Comparison of ENCODE assay signal across 8 cellular contexts in the genomic region with DNA sequence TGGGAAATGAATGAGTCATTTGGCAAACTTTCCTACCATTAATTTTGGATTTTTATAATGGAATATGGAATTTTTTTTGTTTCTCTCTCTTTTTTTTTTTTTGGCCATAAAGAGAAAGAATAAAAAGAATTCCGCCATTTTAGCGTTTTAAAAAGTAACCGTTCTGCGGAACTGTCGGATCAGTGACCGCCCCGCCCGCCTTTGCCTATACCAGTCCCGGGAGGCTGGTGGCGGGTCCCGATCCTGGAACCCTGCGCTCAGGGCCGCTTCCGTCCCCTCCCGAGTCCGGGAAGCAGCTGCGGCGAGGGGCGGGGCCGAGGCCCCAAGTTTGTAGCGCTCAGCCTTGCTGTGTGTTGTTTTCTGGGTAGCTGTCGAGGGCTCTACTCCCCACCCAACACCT. TPM values are rescaled to one million over a fixed set of nuclear protein-coding genes. Genes with fewer than 3 reads are reported as not detected.
DNase-seq lines count a peak whose midpoint lies in the region; ATAC-seq, FAIRE-seq and TF ChIP-seq lines count a peak whose summit lies in the region.

No MANE protein-coding gene starts in this region.

- intact Hi-C loops in colonic mucosa (cut with DNase I) = no loop called here
- intact Hi-C loops in lower leg skin (cut with DNase I; ENCODE audit: low total_unique reads) = no loop called here

- H3K4me2 ChIP-seq in A549 = peak overlapping the region; percentile 76

- peak in 1 of 2 experiments; percentile 42; a peak in 3 of 6 replicates for ATAC-seq in A549

- no peak for TF ChIP-seq EP300 in A549 (IDR thresholded peaks at IDR 0.05)

- peaks cover 11% of the 10 kb centered on the region for H3K27me3 ChIP-seq in HL-60 (ENCODE audit: insufficient read depth, poor library complexity, severe bottlenecking)
- H3K27me3 ChIP-seq in colonic mucosa = peaks cover 12% of the 10 kb centered on the region
- H3K27me3 ChIP-seq in mucosa of rectum (ENCODE audit: control insufficient read depth in 2 of 2, insufficient read depth in 2 of 2, low read length in 2 of 2) = peaks cover 6 to 9% of the 10 kb centered on the region in 2 donors

- H3K4me3 ChIP-seq in A549 = peak overlapping the region; percentile 58
- H3K4me3 ChIP-seq in HL-60 (replicated peaks; ENCODE audit: insufficient read depth, low read length) = peak overlapping the region; percentile 56
- peak overlapping the region; percentile 67 for H3K4me3 ChIP-seq in colonic mucosa
- H3K4me3 ChIP-seq in mucosa of rectum (ENCODE audit: low read length in 2 of 2) = peak overlapping the region; percentile 67 to 68
- no peak overlapping the region for H3K4me3 ChIP-seq in lower leg skin (ENCODE audit: low read depth, poor library complexity, severe bottlenecking)

- WGBS in A549 (ENCODE audit: missing lambda C conversion rate) = 36% methylated on average over 22 of the region's 22 CpGs
- WGBS in lower leg skin, 2 donors = 7 to 9% methylated on average over 15 to 22 of the region's 22 CpGs

- no peak for TF ChIP-seq RAD21 in A549 (conservative IDR thresholded peaks at IDR 0.05 in 1 of 2, IDR thresholded peaks at IDR 0.05 in 1 of 2)

- H3K9me3 ChIP-seq in A549 = no peaks in the 10 kb centered on the region
- H3K9me3 ChIP-seq in colonic mucosa = no peaks in the 10 kb centered on the region
- no peaks in the 10 kb centered on the region for H3K9me3 ChIP-seq in mucosa of rectum (ENCODE audit: control insufficient read depth in 2 of 2, low read length in 2 of 2)

- no peak for FAIRE-seq in A549 (lab: Jason Lieb, UNC)

- H3K4me1 ChIP-seq in A549 = peaks cover 6% of the 10 kb centered on the region; the same call in 1 of the 3 replicates
- H3K4me1 ChIP-seq in colonic mucosa = no peaks in the 10 kb centered on the region
- H3K4me1 ChIP-seq in mucosa of rectum (ENCODE audit: control insufficient read depth in 2 of 2, insufficient read depth in 2 of 2, low read length in 2 of 2) = peaks cover under 1 to 6% of the 10 kb centered on the region in 2 donors

- no peak for TF ChIP-seq POLR2A in A549 (IDR thresholded peaks at IDR 0.05; ENCODE audit: low read length)
- TF ChIP-seq POLR2A in lower leg skin (IDR thresholded peaks at IDR 0.05) = no peak

- H3K27ac ChIP-seq in A549 (peak overlapping the region; percentile 73 to 92), HL-60 (replicated peaks) (no peak overlapping the region), colonic mucosa (no peak overlapping the region), mucosa of rectum (ENCODE audit: low read depth in 2 of 2, low read length in 2 of 2) (no peak overlapping the region), substantia nigra (ENCODE audit: low read depth, low read length, poor library complexity, severe bottlenecking) (no peak overlapping the region)

- POLR2A ChIA-PET in A549 (lab: Yijun Ruan, JAX) = interaction anchor here (0.8 to 1.4 kb wide), 2 partner anchors 50 to 51 kb away, joined by 6 to 11 read pairs; partner anchors contain the start of gene SRSF6

- H3K36me3 ChIP-seq in colonic mucosa (no peaks in the 10 kb centered on the region), mucosa of rectum (ENCODE audit: control insufficient read depth in 2 of 2, insufficient read depth in 2 of 2, low read length in 2 of 2) (no peaks in the 10 kb centered on the region)

- TF ChIP-seq CTCF in A549 (IDR thresholded peaks at IDR 0.05) (no peak), HL-60 (IDR thresholded peaks at IDR 0.05; ENCODE audit: insufficient read depth, low read length) (no peak), colonic mucosa (IDR thresholded peaks at IDR 0.05) (no peak), lower leg skin (IDR thresholded peaks at IDR 0.05) (no peak)

- H3K9ac ChIP-seq in colonic mucosa (ENCODE audit: low read depth in 2 of 2, low read length in 2 of 2) (peak overlapping the region; percentile 19 to 35), mucosa of rectum (ENCODE audit: low read depth in 1 of 2, low read length in 2 of 2) (peak overlapping the region in 1 of 2 donors; percentile 48)

- peak in 1 of 2 experiments; percentile 21 for DNase-seq in A549 (ENCODE audit: low read depth in 1 of 2, low spot score in 1 of 2)
- DNase-seq in HL-60 (ENCODE audit: low read depth in 1 of 2, low spot score in 1 of 2) = no peak
- peak; percentile 30 for DNase-seq in colonic mucosa
- DNase-seq in cerebellum (ENCODE audit: low spot score) = no peak
- DNase-seq in NCI-H1694 (lab: John Stamatoyannopoulos, UW) = no peak
- no peak for DNase-seq in substantia nigra (lab: John Stamatoyannopoulos, UW)
- DNase-seq in lower leg skin (ENCODE audit: low spot score in 2 of 2) = no peak

- CTCF ChIA-PET in A549 (lab: Yijun Ruan, JAX) = interaction anchor here (0.6 to 2.4 kb wide), 3 partner anchors 10 to 30 kb away, joined by 3 to 13 read pairs (median 3); no protein-coding TSS in a partner anchor

TF ChIP-seq in A549, 52 proteins besides CTCF, POLR2A, EP300 and RAD21 (continues in another document):
- TF ChIP-seq HES2 (IDR thresholded peaks at IDR 0.05) = no peak
- no peak for TF ChIP-seq ESRRA (IDR thresholded peaks at IDR 0.05; ENCODE audit: borderline replicate concordance, low read length)
- TF ChIP-seq, protein P1, sequence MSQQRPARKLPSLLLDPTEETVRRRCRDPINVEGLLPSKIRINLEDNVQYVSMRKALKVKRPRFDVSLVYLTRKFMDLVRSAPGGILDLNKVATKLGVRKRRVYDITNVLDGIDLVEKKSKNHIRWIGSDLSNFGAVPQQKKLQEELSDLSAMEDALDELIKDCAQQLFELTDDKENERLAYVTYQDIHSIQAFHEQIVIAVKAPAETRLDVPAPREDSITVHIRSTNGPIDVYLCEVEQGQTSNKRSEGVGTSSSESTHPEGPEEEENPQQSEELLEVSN (IDR thresholded peaks at IDR 0.05; ENCODE audit: borderline replicate concordance, low read depth) = no peak
- no peak for TF ChIP-seq CBX8 (IDR thresholded peaks at IDR 0.05)
- TF ChIP-seq FOXS1 (CRISPR knock-in tag; IDR thresholded peaks at IDR 0.05) = no peak
- TF ChIP-seq CEBPB (IDR thresholded peaks at IDR 0.05) = no peak
- no peak for TF ChIP-seq TFCP2L1 (CRISPR knock-in tag; IDR thresholded peaks at IDR 0.05)
- no peak for TF ChIP-seq JUNB (IDR thresholded peaks at IDR 0.05)
- TF ChIP-seq TP53 (CRISPR knock-in tag; IDR thresholded peaks at IDR 0.05) = no peak
- no peak for TF ChIP-seq FOSB (CRISPR knock-in tag; IDR thresholded peaks at IDR 0.05)
- TF ChIP-seq, protein P2, sequence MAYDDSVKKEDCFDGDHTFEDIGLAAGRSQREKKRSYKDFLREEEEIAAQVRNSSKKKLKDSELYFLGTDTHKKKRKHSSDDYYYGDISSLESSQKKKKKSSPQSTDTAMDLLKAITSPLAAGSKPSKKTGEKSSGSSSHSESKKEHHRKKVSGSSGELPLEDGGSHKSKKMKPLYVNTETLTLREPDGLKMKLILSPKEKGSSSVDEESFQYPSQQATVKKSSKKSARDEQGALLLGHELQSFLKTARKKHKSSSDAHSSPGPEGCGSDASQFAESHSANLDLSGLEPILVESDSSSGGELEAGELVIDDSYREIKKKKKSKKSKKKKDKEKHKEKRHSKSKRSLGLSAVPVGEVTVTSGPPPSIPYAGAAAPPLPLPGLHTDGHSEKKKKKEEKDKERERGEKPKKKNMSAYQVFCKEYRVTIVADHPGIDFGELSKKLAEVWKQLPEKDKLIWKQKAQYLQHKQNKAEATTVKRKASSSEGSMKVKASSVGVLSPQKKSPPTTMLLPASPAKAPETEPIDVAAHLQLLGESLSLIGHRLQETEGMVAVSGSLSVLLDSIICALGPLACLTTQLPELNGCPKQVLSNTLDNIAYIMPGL (CRISPR knock-in tag; IDR thresholded peaks at IDR 0.05; ENCODE audit: borderline replicate concordance) = no peak
- TF ChIP-seq, protein P3, sequence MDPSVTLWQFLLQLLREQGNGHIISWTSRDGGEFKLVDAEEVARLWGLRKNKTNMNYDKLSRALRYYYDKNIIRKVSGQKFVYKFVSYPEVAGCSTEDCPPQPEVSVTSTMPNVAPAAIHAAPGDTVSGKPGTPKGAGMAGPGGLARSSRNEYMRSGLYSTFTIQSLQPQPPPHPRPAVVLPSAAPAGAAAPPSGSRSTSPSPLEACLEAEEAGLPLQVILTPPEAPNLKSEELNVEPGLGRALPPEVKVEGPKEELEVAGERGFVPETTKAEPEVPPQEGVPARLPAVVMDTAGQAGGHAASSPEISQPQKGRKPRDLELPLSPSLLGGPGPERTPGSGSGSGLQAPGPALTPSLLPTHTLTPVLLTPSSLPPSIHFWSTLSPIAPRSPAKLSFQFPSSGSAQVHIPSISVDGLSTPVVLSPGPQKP (IDR thresholded peaks at IDR 0.05; ENCODE audit: low read depth, low read length) = no peak
- TF ChIP-seq CBX2 (IDR thresholded peaks at IDR 0.05; ENCODE audit: borderline replicate concordance, low read depth) = no peak

RNA-seq across cellular contexts. Expression of gene L3MBTL1, which starts 0.6 kb away (rescaled TPM):
- polyA plus RNA-seq in A549 (2011; rRNA removed) = 2.5 and 3.6 TPM in 2 replicates
- polyA plus RNA-seq in A549 (2012; cell fraction: cytosol; rRNA removed) = 2.3 and 2.6 TPM in 2 replicates
- 21.1 and 23.1 TPM in 2 replicates for polyA plus RNA-seq in A549 (2012; cell fraction: nucleus; rRNA removed)
- polyA plus RNA-seq in A549 (2017; fragmentation: RNase III; extraction: RNeasy Plus Mini Kit Qiagen cat#74134 plus additional on column Dnase treatment) = 2.8 to 3.8 TPM (median 3.7 TPM) in 3 replicates
- polyA minus RNA-seq in A549 (2011; rRNA and poly(A)+ RNA removed) = 3.9 and 4.5 TPM in 2 replicates
- 1 to 10 TPM; 4.5 to 8.8 TPM for total RNA-seq in colonic mucosa
- total RNA-seq in cerebellum = 43.2 TPM
- 10 to 100 TPM in 2 of 4 donors, 1 to 10 TPM in 2; 5.2 to 23.2 (median 9.7) TPM for total RNA-seq in lower leg skin

RNA-seq across cellular contexts. Expression of gene SRSF6, which starts 50.4 kb away (rescaled TPM):
- polyA plus RNA-seq in A549 (2011; rRNA removed) (134 and 145 TPM in 2 replicates), A549 (2017; fragmentation: RNase III; extraction: RNeasy Plus Mini Kit Qiagen cat#74134 plus additional on column Dnase treatment) (99.3 to 113 TPM (median 105 TPM) in 3 replicates)
- 60.7 and 69.2 TPM in 2 replicates for polyA plus RNA-seq in A549 (2012; cell fraction: cytosol; rRNA removed)
- 76.8 and 121 TPM in 2 replicates for polyA plus RNA-seq in A549 (2012; cell fraction: nucleus; rRNA removed)
- 82.7 and 84.3 TPM in 2 replicates for polyA minus RNA-seq in A549 (2011; rRNA and poly(A)+ RNA removed)
- total RNA-seq in colonic mucosa (100 to 1,000 TPM; 101 to 147 TPM), cerebellum (49.5 TPM), lower leg skin (100 to 1,000 TPM in 1 of 4 donors, 10 to 100 TPM in 3; 65.5 to 107 (median 73.4) TPM)

RNA-seq across cellular contexts. Expression of gene SGK2, which starts 50.7 kb away (rescaled TPM):
- polyA plus RNA-seq in A549 (2011; rRNA removed) (9.4 and 10.4 TPM in 2 replicates), A549 (2017; fragmentation: RNase III; extraction: RNeasy Plus Mini Kit Qiagen cat#74134 plus additional on column Dnase treatment) (11.4 to 12.2 TPM (median 11.8 TPM) in 3 replicates)
- 7.5 and 9.5 TPM in 2 replicates for polyA plus RNA-seq in A549 (2012; cell fraction: cytosol; rRNA removed)
- polyA plus RNA-seq in A549 (2012; cell fraction: nucleus; rRNA removed) = 15.0 and 17.6 TPM in 2 replicates
- polyA minus RNA-seq in A549 (2011; rRNA and poly(A)+ RNA removed) = 19.4 and 20.2 TPM in 2 replicates
- total RNA-seq in colonic mucosa (10 to 100 TPM; 80.2 to 82.3 TPM), cerebellum (2.3 TPM), lower leg skin (10 to 100 TPM in 1 of 4 donors, 1 to 10 TPM in 3; 1.8 to 13.6 (median 5.3) TPM)

Comparison
In these comparisons a context has a peak if more than half of its experiments do, and no peak if none do; other contexts are left out.
1. H3K27ac ChIP-seq: peak in A549 (2 of 2); none in HL-60 (single experiment), colonic mucosa (single experiment), mucosa of rectum (0 of 2) and substantia nigra (single experiment).
2. RNA of gene SGK2, which starts 50.7 kb away (total RNA-seq): 80.2 to 82.3 TPM in colonic mucosa; 1.8 to 13.6 TPM in lower leg skin and 2.3 TPM in cerebellum (single experiment); every median in the first group is over 4 times any median in the second.